In genomic region chr10:69451784-69452251, GRCh38 we compare ENCODE assay signal across 8 cellular contexts. TPM values are rescaled to one million over a fixed set of nuclear protein-coding genes. Genes with fewer than 3 reads are reported as not detected.
DNase-seq lines count a peak whose midpoint lies in the region; ATAC-seq and TF ChIP-seq lines count a peak whose summit lies in the region.

No MANE protein-coding gene starts in this region.

- no peak for TF ChIP-seq CTCF in neural crest cell (conservative IDR thresholded peaks at IDR 0.05)

- no peaks in the 10 kb centered on the region for H3K9me3 ChIP-seq in esophagus (ENCODE audit: control insufficient read depth in 2 of 2, insufficient read depth in 1 of 2, low read depth in 1 of 2, low read length in 1 of 2)

- WGBS in esophagus, 2 donors, result 8 to 10% methylated on average over 38 of the region's 38 CpGs

- intact Hi-C loops in Right ventricle myocardium superior (cut with DNase I) (no loop called here), cardiac septum (cut with DNase I) (no loop called here)

- no peaks in the 10 kb centered on the region for H3K9me3 Mint-ChIP-seq in neural crest cell

- H3K4me1 Mint-ChIP-seq in neural crest cell, result peaks cover 16% of the 10 kb centered on the region

- H3K4me1 ChIP-seq in esophagus (ENCODE audit: control insufficient read depth in 2 of 2, insufficient read depth in 2 of 2, low read length in 1 of 2), result peaks cover 7 to 15% of the 10 kb centered on the region in 2 donors

- ATAC-seq in Right ventricle myocardium superior (ENCODE audit: poor library complexity) (peak; percentile 36), HG03521 (IDR thresholded peaks at IDR 0.05; ENCODE audit: unreplicated experiment) (no peak), HG03159 (IDR thresholded peaks at IDR 0.05; ENCODE audit: unreplicated experiment) (no peak)

- peak overlapping the region; percentile 64 to 67 for H3K4me3 ChIP-seq in esophagus (ENCODE audit: low read depth in 1 of 2, low read length in 2 of 2)

- peaks cover 20% of the 10 kb centered on the region for H3K27me3 Mint-ChIP-seq in neural crest cell (ENCODE audit: low read depth)

- H3K36me3 Mint-ChIP-seq in neural crest cell (ENCODE audit: low read depth), result no peaks in the 10 kb centered on the region

- H3K27ac ChIP-seq in esophagus (ENCODE audit: low read depth in 2 of 2, low read length in 1 of 2), result peak overlapping the region; percentile 69 to 91

- H3K36me3 ChIP-seq in esophagus (ENCODE audit: control insufficient read depth in 2 of 2, insufficient read depth in 2 of 2, low read length in 1 of 2), result peaks cover 0 to 4% of the 10 kb centered on the region in 2 donors

- DNase-seq in Right ventricle myocardium superior (no peak), cardiac septum (ENCODE audit: low spot score) (no peak), SK-N-DZ (ENCODE audit: low spot score) (peak; percentile 18), neural crest cell (ENCODE audit: low read depth, low spot score) (no peak), OCI-M2 (lab: John Stamatoyannopoulos, UW; ENCODE audit: unreplicated experiment) (no peak)

- peak overlapping the region; percentile 56 for H3K4me3 Mint-ChIP-seq in neural crest cell

- H3K27ac Mint-ChIP-seq in neural crest cell (ENCODE audit: unreplicated experiment), result no peak overlapping the region

- no peaks in the 10 kb centered on the region for H3K27me3 ChIP-seq in esophagus (ENCODE audit: control insufficient read depth in 1 of 2, insufficient read depth in 2 of 2, low read length in 2 of 2)

RNA-seq across cellular contexts. Expression of gene TSPAN15, which starts 0.6 kb away (rescaled TPM):
- total RNA-seq in Right ventricle myocardium superior (9.5 TPM), cardiac septum (6.9 TPM), neural crest cell (11.5 and 12.3 TPM in 2 replicates)
- 13.8 and 19.9 TPM in 2 replicates for polyA plus RNA-seq in SK-N-DZ (2014; cell fraction: cytosol; rRNA removed)
- 10.6 and 17.6 TPM in 2 replicates for polyA plus RNA-seq in SK-N-DZ (2014; cell fraction: nucleus; rRNA removed)
- 10 to 100 TPM in 1 of 2 donors, 1 to 10 TPM in 1; 8.0 to 23.8 TPM for polyA plus RNA-seq in esophagus

RNA-seq across cellular contexts. Expression of gene TACR2, which starts 35.1 kb away (rescaled TPM):
- total RNA-seq in Right ventricle myocardium superior (0.24 TPM), cardiac septum (0.13 TPM), neural crest cell (not detected in 2 replicates)
- 0.07 TPM in 1 of 2 replicates, not detected in the other for polyA plus RNA-seq in SK-N-DZ (2014; cell fraction: cytosol; rRNA removed)
- polyA plus RNA-seq in SK-N-DZ (2014; cell fraction: nucleus; rRNA removed), result not detected in 2 replicates
- 1 to 10 TPM; 5.8 to 9.6 TPM for polyA plus RNA-seq in esophagus
